Comparison of ENCODE assay signal across 1 cellular context in genomic region chr14:24058260-24058950, GRCh38.
TF ChIP-seq lines count a peak whose summit lies in the region.

No MANE protein-coding gene starts in this region.

TF ChIP-seq in HepG2, 621 proteins besides CTCF, POLR2A, EP300 and RAD21 (continued from another document and continues in another):
- TF ChIP-seq ZNF501 (CRISPR knock-in tag; IDR thresholded peaks at IDR 0.05) (peak; percentile 69), HIVEP1 (CRISPR knock-in tag; IDR thresholded peaks at IDR 0.05) (no peak), RARA (CRISPR knock-in tag; IDR thresholded peaks at IDR 0.05) (peak; percentile 53; the same call in 1 of the 2 replicates), ZNF75D (CRISPR knock-in tag; IDR thresholded peaks at IDR 0.05; ENCODE audit: borderline replicate concordance) (no peak), IKZF5 (CRISPR knock-in tag; IDR thresholded peaks at IDR 0.05) (0 out of 2 replicates have a peak, but pooled peaks have one; percentile 46), ZNF512B (CRISPR knock-in tag; IDR thresholded peaks at IDR 0.05; ENCODE audit: borderline replicate concordance) (no peak), AKAP8 (CRISPR knock-in tag; IDR thresholded peaks at IDR 0.05) (no peak), ZNF510 (CRISPR knock-in tag; IDR thresholded peaks at IDR 0.05; ENCODE audit: low read depth) (no peak; the same call in 1 of the 2 replicates), ZSCAN5A (CRISPR knock-in tag; IDR thresholded peaks at IDR 0.05; ENCODE audit: borderline replicate concordance) (no peak; the same call in 1 of the 2 replicates), ZNF639 (CRISPR knock-in tag; conservative IDR thresholded peaks at IDR 0.05) (0 out of 2 replicates have a peak, but pooled peaks have one; percentile 47), RBM22 (optimal IDR thresholded peaks at IDR 0.05; ENCODE audit: low read length) (no peak), THYN1 (CRISPR knock-in tag; IDR thresholded peaks at IDR 0.05; ENCODE audit: borderline replicate concordance, low read depth) (no peak), ZSCAN25 (CRISPR knock-in tag; IDR thresholded peaks at IDR 0.05) (no peak), MBNL3 (CRISPR knock-in tag; conservative IDR thresholded peaks at IDR 0.05) (no peak), GTF2F1 (IDR thresholded peaks at IDR 0.05; ENCODE audit: low read length) (peak; percentile 26; the same call in 1 of the 2 replicates), ZNF12 (CRISPR knock-in tag; IDR thresholded peaks at IDR 0.05) (no peak), ZNF143 (CRISPR knock-in tag; IDR thresholded peaks at IDR 0.05) (no peak), ZNF414 (CRISPR knock-in tag; IDR thresholded peaks at IDR 0.05) (0 out of 2 replicates have a peak, but pooled peaks have one; percentile 54), WIZ (CRISPR knock-in tag; IDR thresholded peaks at IDR 0.05) (no peak), ZNF503 (CRISPR knock-in tag; IDR thresholded peaks at IDR 0.05) (no peak), ELK4 (CRISPR knock-in tag; IDR thresholded peaks at IDR 0.05; ENCODE audit: borderline replicate concordance) (no peak), BHLHE40 (IDR thresholded peaks at IDR 0.05; ENCODE audit: low read length) (no peak), PPARG (CRISPR knock-in tag; conservative IDR thresholded peaks at IDR 0.05) (peak; percentile 73; the same call in 1 of the 2 replicates), SMYD3 (CRISPR knock-in tag; IDR thresholded peaks at IDR 0.05) (no peak), ZNF782 (CRISPR knock-in tag; IDR thresholded peaks at IDR 0.05; ENCODE audit: borderline replicate concordance) (peak; percentile 78; the same call in 1 of the 2 replicates), ZNF644 (CRISPR knock-in tag; IDR thresholded peaks at IDR 0.05; ENCODE audit: low read depth) (no peak), ZNF10 (CRISPR knock-in tag; IDR thresholded peaks at IDR 0.05; ENCODE audit: borderline replicate concordance, low read depth) (no peak), EEA1 (CRISPR knock-in tag; IDR thresholded peaks at IDR 0.05; ENCODE audit: borderline replicate concordance) (peak; percentile 13; the same call in 1 of the 2 replicates), PTBP1 (IDR thresholded peaks at IDR 0.05; ENCODE audit: low read depth, low read length, poor library complexity, severe bottlenecking) (no peak), NFRKB (IDR thresholded peaks at IDR 0.05) (no peak), ZNF878 (CRISPR knock-in tag; IDR thresholded peaks at IDR 0.05) (no peak), CSRNP1 (CRISPR knock-in tag; IDR thresholded peaks at IDR 0.05) (no peak), MLX (CRISPR knock-in tag; IDR thresholded peaks at IDR 0.05) (no peak), SNAI1 (CRISPR knock-in tag; IDR thresholded peaks at IDR 0.05; ENCODE audit: borderline replicate concordance) (no peak), KDM1A (CRISPR knock-in tag; IDR thresholded peaks at IDR 0.05) (no peak), PRMT3 (CRISPR knock-in tag; IDR thresholded peaks at IDR 0.05; ENCODE audit: borderline replicate concordance, low read depth) (no peak), NKX3-1 (CRISPR knock-in tag; IDR thresholded peaks at IDR 0.05) (no peak), ARHGAP35 (CRISPR knock-in tag; IDR thresholded peaks at IDR 0.05; ENCODE audit: borderline replicate concordance) (0 out of 2 replicates have a peak, but pooled peaks have one; percentile 57), HNRNPLL (IDR thresholded peaks at IDR 0.05; ENCODE audit: low read depth, low read length, poor library complexity, severe bottlenecking) (no peak), ZNF512 (CRISPR knock-in tag; IDR thresholded peaks at IDR 0.05) (no peak), ZNF709 (CRISPR knock-in tag; IDR thresholded peaks at IDR 0.05) (0 out of 2 replicates have a peak, but pooled peaks have one; percentile 4), ZNF205 (CRISPR knock-in tag; IDR thresholded peaks at IDR 0.05) (peak; percentile 38; the same call in 1 of the 2 replicates), MTF1 (CRISPR knock-in tag; IDR thresholded peaks at IDR 0.05) (no peak), KDM4B (CRISPR knock-in tag; IDR thresholded peaks at IDR 0.05) (no peak), ZNF773 (CRISPR knock-in tag; IDR thresholded peaks at IDR 0.05; ENCODE audit: borderline replicate concordance) (no peak), TEAD3 (CRISPR knock-in tag; optimal IDR thresholded peaks at IDR 0.05; ENCODE audit: borderline replicate concordance) (peak; percentile 78), TBL1XR1 (IDR thresholded peaks at IDR 0.05; ENCODE audit: borderline replicate concordance, low read length, partially characterized antibody) (peak; percentile 62), ZNF800 (CRISPR knock-in tag; IDR thresholded peaks at IDR 0.05) (no peak), ZNF550 (CRISPR knock-in tag; IDR thresholded peaks at IDR 0.05; ENCODE audit: borderline replicate concordance) (0 out of 2 replicates have a peak, but pooled peaks have one; percentile 34), ZBTB8A (CRISPR knock-in tag; IDR thresholded peaks at IDR 0.05; ENCODE audit: borderline replicate concordance, low read depth) (no peak)
